Comparison of ENCODE assay signal across 21 cellular contexts in genomic region chrX:148804579-148804978, GRCh38.
A peak's percentile ranks its signal among the peaks of the same experiment; 100 is the strongest.
DNase-seq lines count a peak whose midpoint lies in the region; ATAC-seq, FAIRE-seq and TF ChIP-seq lines count a peak whose summit lies in the region.
"Had no signal": no experiment of that assay in that cellular context is flagged by ENCODE, and none has a peak within 500 bp of the region (broad histone marks: within the 10 kb centered on the region; RNA-seq: fewer than 3 reads in every experiment).

No MANE protein-coding gene starts in this region.

- CTCF ChIA-PET in A549 (lab: Yijun Ruan, JAX), result no interaction called here

- no peaks in the 10 kb centered on the region for H3K9me3 ChIP-seq in A549
- H3K9me3 ChIP-seq: BE2C had no signal

- TF ChIP-seq CTCF in A549 (IDR thresholded peaks at IDR 0.05) (no peak), cardiac fibroblast (IDR thresholded peaks at IDR 0.05; ENCODE audit: low read depth, low read length) (no peak)

- FAIRE-seq in A549 (lab: Jason Lieb, UNC), result peak; percentile 96
- FAIRE-seq: GM18507 had no signal

- H3K4me2 ChIP-seq in A549, result no peak overlapping the region

- H3K4me3 ChIP-seq in A549 (no peak overlapping the region), cardiac fibroblast (replicated peaks in 1 of 2; ENCODE audit: low read depth in 2 of 2, low read length in 2 of 2) (no peak overlapping the region)

- POLR2A ChIA-PET in A549 (lab: Yijun Ruan, JAX), result no interaction called here

- TF ChIP-seq EP300 in A549 (IDR thresholded peaks at IDR 0.05), result no peak

- 13% methylated on average over 4 of the region's 4 CpGs for WGBS in A549 (ENCODE audit: missing lambda C conversion rate)

- TF ChIP-seq RAD21 in A549 (conservative IDR thresholded peaks at IDR 0.05 in 1 of 2, IDR thresholded peaks at IDR 0.05 in 1 of 2), result no peak

- ATAC-seq in A549 (no peak), left lobe of liver (peak; percentile 89)
- ATAC-seq: Panc1 had no signal

- TF ChIP-seq POLR2A in A549 (IDR thresholded peaks at IDR 0.05; ENCODE audit: low read length), result no peak

- DNase-seq in A549 (ENCODE audit: low read depth in 1 of 2, low spot score in 1 of 2) (no peak), AG20443 (ENCODE audit: low spot score) (peak; percentile 7), cardiac fibroblast (ENCODE audit: low read depth in 2 of 2) (peak; percentile 3 to 28), left lobe of liver (ENCODE audit: low spot score) (no peak), SW 1271 (lab: John Stamatoyannopoulos, UW) (no peak), COR-L47 (lab: John Stamatoyannopoulos, UW) (no peak), SKM-1 (lab: John Stamatoyannopoulos, UW; ENCODE audit: unreplicated experiment) (no peak)
- DNase-seq: BE2C, H7, NCI-H1092 treated with DMSO at 0.1 percent for 48 hours, NCI-H1436, NCI-H1930, NCI-H2107, NCI-H446, NCI-H524 treated with DMSO at 0.1 percent for 48 hours, NCI-H774, SHP77 had no signal

- no peaks in the 10 kb centered on the region for H3K4me1 ChIP-seq in A549
- H3K4me1 ChIP-seq: BE2C had no signal

- no peak overlapping the region for H3K27ac ChIP-seq in A549
- H3K27ac ChIP-seq: HL-60, RWPE1 had no signal

TF ChIP-seq in A549, 52 proteins besides CTCF, POLR2A, EP300 and RAD21:
- TF ChIP-seq MAFK (IDR thresholded peaks at IDR 0.05; ENCODE audit: partially characterized antibody), result no peak
- no peak for TF ChIP-seq HDAC2 (IDR thresholded peaks at IDR 0.05)
- no peak for TF ChIP-seq CBX8 (IDR thresholded peaks at IDR 0.05)
- no peak for TF ChIP-seq NPAS2 (CRISPR knock-in tag; IDR thresholded peaks at IDR 0.05; ENCODE audit: borderline replicate concordance)
- no peak for TF ChIP-seq HMGXB4 (CRISPR knock-in tag; IDR thresholded peaks at IDR 0.05; ENCODE audit: borderline replicate concordance)
- no peak for TF ChIP-seq MAX (IDR thresholded peaks at IDR 0.05)
- TF ChIP-seq CBX2 (IDR thresholded peaks at IDR 0.05; ENCODE audit: borderline replicate concordance, low read depth), result no peak
- TF ChIP-seq FOSB (CRISPR knock-in tag; IDR thresholded peaks at IDR 0.05), result no peak
- no peak for TF ChIP-seq CHD4 (IDR thresholded peaks at IDR 0.05; ENCODE audit: borderline replicate concordance)

Comparison
In these comparisons a context has a peak if more than half of its experiments do, and no peak if none do; other contexts are left out.
1. DNase-seq: peak in AG20443 (single experiment) and cardiac fibroblast (2 of 2); none in A549 (0 of 2), left lobe of liver (single experiment), SW 1271 (0 of 2), COR-L47 (single experiment) and SKM-1 (single experiment).